Comparison of ENCODE assay signal across 26 cellular contexts in the genomic region with DNA sequence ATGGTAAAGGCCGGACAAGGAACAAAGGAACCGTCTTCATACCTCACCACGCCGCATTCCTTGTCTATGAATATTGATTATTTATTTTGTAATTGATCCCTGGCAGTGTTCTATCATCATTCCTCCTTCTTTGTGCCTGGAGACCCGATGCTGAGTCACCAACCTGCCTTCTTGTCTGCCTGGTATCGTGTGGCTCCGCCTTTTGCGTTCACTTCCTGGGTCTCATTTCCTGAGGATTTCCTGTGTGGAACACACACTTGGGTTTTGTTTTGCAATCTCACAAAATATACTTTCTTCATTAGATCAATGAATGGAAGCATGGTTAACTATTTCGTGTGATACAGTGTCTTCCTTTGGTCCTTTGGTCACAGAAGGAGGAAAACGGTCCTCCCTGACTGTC.
A peak's percentile ranks its signal among the peaks of the same experiment; 100 is the strongest.
DNase-seq lines count a peak whose midpoint lies in the region; TF ChIP-seq lines count a peak whose summit lies in the region.
"Had no signal": no experiment of that assay in that cellular context is flagged by ENCODE, and none has a peak within 500 bp of the region (broad histone marks: within the 10 kb centered on the region; RNA-seq: fewer than 3 reads in every experiment).

No MANE protein-coding gene starts in this region.

- no peaks in the 10 kb centered on the region for H3K9me3 ChIP-seq in SK-N-MC (ENCODE audit: low read depth, low read length)
- no peaks in the 10 kb centered on the region for H3K9me3 ChIP-seq in thyroid gland
- H3K9me3 ChIP-seq: A549, adrenal gland, BE2C, esophagus squamous epithelium, left lung, Peyer's patch, SJSA1, uterus had no signal

- H3K36me3 ChIP-seq in SK-N-MC (ENCODE audit: insufficient read depth, low read length) (no peaks in the 10 kb centered on the region), thyroid gland (no peaks in the 10 kb centered on the region)
- H3K36me3 ChIP-seq: adrenal gland, BE2C, esophagus squamous epithelium, left lung, Peyer's patch, SJSA1, uterus had no signal

- TF ChIP-seq POLR2A in thyroid gland (IDR thresholded peaks at IDR 0.05) = no peak

- no peak for TF ChIP-seq CTCF in thyroid gland (IDR thresholded peaks at IDR 0.05)

- H3K4me3 Mint-ChIP-seq in activated naive CD4-positive, alpha-beta T cell treated with anti-CD3 and anti-CD28 coated beads, Interleukin-2, amount 10 ng/mL, durations not matched to agents 7 days and 5 days = peak overlapping the region; percentile 37
- H3K4me3 Mint-ChIP-seq: activated CD8-positive, alpha-beta memory T cell treated with anti-CD3 and anti-CD28 coated beads, Interleukin-2, amount 10 ng/mL, durations not matched to agents 7 days and 5 days; activated T-helper 1 cell treated with anti-CD3 and anti-CD28 coated beads, Interleukin-12 subunit alpha, Interleukin-12 subunit beta, Interleukin-2, Interleukin-4 antibody, amounts not matched to agents 30 ng/mL and 10 ng/mL and 1 ng/mL, durations not matched to agents 14 hours and 24 hours and 36 hours; brain had no signal

- 83 to 93% methylated on average over 10 of the region's 10 CpGs for WGBS in thyroid gland, 2 donors

- CTCF ChIA-PET in activated naive CD4-positive, alpha-beta T cell treated with anti-CD3 and anti-CD28 coated beads, Interleukin-2, amount 10 ng/mL, durations not matched to agents 7 days and 5 days (lab: Charles Lee) = interaction anchor here (1.1 to 1.7 kb wide), 2 partner anchors 690 to 691 kb away, joined by 3 to 5 read pairs; no protein-coding TSS in a partner anchor

- peak overlapping the region; percentile 40 for H3K27ac Mint-ChIP-seq in activated naive CD4-positive, alpha-beta T cell treated with anti-CD3 and anti-CD28 coated beads, Interleukin-2, amount 10 ng/mL, durations not matched to agents 7 days and 5 days
- H3K27ac Mint-ChIP-seq: activated CD8-positive, alpha-beta memory T cell treated with anti-CD3 and anti-CD28 coated beads, Interleukin-2, amount 10 ng/mL, durations not matched to agents 7 days and 5 days; activated T-helper 1 cell treated with anti-CD3 and anti-CD28 coated beads, Interleukin-12 subunit alpha, Interleukin-12 subunit beta, Interleukin-2, Interleukin-4 antibody, amounts not matched to agents 30 ng/mL and 10 ng/mL and 1 ng/mL, durations not matched to agents 14 hours and 24 hours and 36 hours; brain had no signal

- H3K27me3 Mint-ChIP-seq in activated naive CD4-positive, alpha-beta T cell treated with anti-CD3 and anti-CD28 coated beads, Interleukin-2, amount 10 ng/mL, durations not matched to agents 7 days and 5 days = no peaks in the 10 kb centered on the region
- H3K27me3 Mint-ChIP-seq: activated CD8-positive, alpha-beta memory T cell treated with anti-CD3 and anti-CD28 coated beads, Interleukin-2, amount 10 ng/mL, durations not matched to agents 7 days and 5 days had no signal

- H3K27ac ChIP-seq in SK-N-MC = peak overlapping the region; percentile 85
- no peak overlapping the region for H3K27ac ChIP-seq in thyroid gland
- H3K27ac ChIP-seq: A549, adrenal gland, esophagus squamous epithelium, left lung, Peyer's patch, SJSA1, uterus had no signal

- H3K4me3 ChIP-seq in SK-N-MC (peak overlapping the region; percentile 79), thyroid gland (replicated peaks in 1 of 3) (no peak overlapping the region)
- H3K4me3 ChIP-seq: A549, adrenal gland, esophagus squamous epithelium, left lung, Peyer's patch, SJSA1, uterus had no signal

- peak; percentile 57 for DNase-seq in activated naive CD4-positive, alpha-beta T cell treated with anti-CD3 and anti-CD28 coated beads, Interleukin-2, amount 10 ng/mL, durations not matched to agents 7 days and 5 days
- DNase-seq in activated naive CD4-positive, alpha-beta T cell (lab: John Stamatoyannopoulos, UW) = no peak
- DNase-seq in SK-N-MC (ENCODE audit: low read depth, low spot score) (peak; percentile 66), non-pigmented ciliary epithelial cell (ENCODE audit: low read depth) (peak; percentile 6), OCI-M1 (lab: John Stamatoyannopoulos, UW) (no peak), thyroid gland (no peak), GM03348 (ENCODE audit: low spot score) (no peak)
- DNase-seq in central memory CD4-positive, alpha-beta T cell = peak; percentile 17
- DNase-seq: activated CD4-positive, alpha-beta T cell treated with anti-CD3 and anti-CD28 coated beads for 4 hours; esophagus squamous epithelium; hippocampal formation; left lung; MV-4-11; NCI-H1694; NCI-H2171; NK-92 treated with Interleukin-12 subunit alpha and Interleukin-12 subunit beta, amount 100 ng/mL, for 24 hours; retina had no signal

- peaks cover 10% of the 10 kb centered on the region for H3K36me3 Mint-ChIP-seq in activated naive CD4-positive, alpha-beta T cell treated with anti-CD3 and anti-CD28 coated beads, Interleukin-2, amount 10 ng/mL, durations not matched to agents 7 days and 5 days
- H3K36me3 Mint-ChIP-seq: brain had no signal

- H3K9ac ChIP-seq in SK-N-MC (ENCODE audit: insufficient read length) = peak overlapping the region; percentile 70

- H3K4me1 ChIP-seq in thyroid gland = peaks cover 0 to 14% of the 10 kb centered on the region in 2 donors
- H3K4me1 ChIP-seq: A549, adrenal gland, BE2C, esophagus squamous epithelium, left lung, Peyer's patch, uterus had no signal

- H3K27me3 ChIP-seq in thyroid gland = no peaks in the 10 kb centered on the region
- H3K27me3 ChIP-seq: adrenal gland, BE2C, esophagus squamous epithelium, left lung, Peyer's patch, SJSA1, uterus had no signal

- peaks cover 8% of the 10 kb centered on the region for H3K9me3 Mint-ChIP-seq in activated naive CD4-positive, alpha-beta T cell treated with anti-CD3 and anti-CD28 coated beads, Interleukin-2, amount 10 ng/mL, durations not matched to agents 7 days and 5 days

- peaks cover 35% of the 10 kb centered on the region for H3K4me1 Mint-ChIP-seq in activated naive CD4-positive, alpha-beta T cell treated with anti-CD3 and anti-CD28 coated beads, Interleukin-2, amount 10 ng/mL, durations not matched to agents 7 days and 5 days

- intact Hi-C loops in thyroid gland (cut with DNase I) = loop anchor here (5.0 kb wide), 1 partner anchor 47 kb away; no protein-coding TSS in a partner anchor

Comparison
In these comparisons a context has a peak if more than half of its experiments do, and no peak if none do; other contexts are left out.
1. DNase-seq: peak in activated naive CD4-positive, alpha-beta T cell treated with anti-CD3 and anti-CD28 coated beads, Interleukin-2, amount 10 ng/mL, durations not matched to agents 7 days and 5 days (single experiment), SK-N-MC (single experiment), central memory CD4-positive, alpha-beta T cell (single experiment) and non-pigmented ciliary epithelial cell (single experiment); none in activated naive CD4-positive, alpha-beta T cell (0 of 4), OCI-M1 (single experiment), thyroid gland (0 of 2) and GM03348 (single experiment).